Comparison of ENCODE assay signal across 1 cellular context in the genomic region with DNA sequence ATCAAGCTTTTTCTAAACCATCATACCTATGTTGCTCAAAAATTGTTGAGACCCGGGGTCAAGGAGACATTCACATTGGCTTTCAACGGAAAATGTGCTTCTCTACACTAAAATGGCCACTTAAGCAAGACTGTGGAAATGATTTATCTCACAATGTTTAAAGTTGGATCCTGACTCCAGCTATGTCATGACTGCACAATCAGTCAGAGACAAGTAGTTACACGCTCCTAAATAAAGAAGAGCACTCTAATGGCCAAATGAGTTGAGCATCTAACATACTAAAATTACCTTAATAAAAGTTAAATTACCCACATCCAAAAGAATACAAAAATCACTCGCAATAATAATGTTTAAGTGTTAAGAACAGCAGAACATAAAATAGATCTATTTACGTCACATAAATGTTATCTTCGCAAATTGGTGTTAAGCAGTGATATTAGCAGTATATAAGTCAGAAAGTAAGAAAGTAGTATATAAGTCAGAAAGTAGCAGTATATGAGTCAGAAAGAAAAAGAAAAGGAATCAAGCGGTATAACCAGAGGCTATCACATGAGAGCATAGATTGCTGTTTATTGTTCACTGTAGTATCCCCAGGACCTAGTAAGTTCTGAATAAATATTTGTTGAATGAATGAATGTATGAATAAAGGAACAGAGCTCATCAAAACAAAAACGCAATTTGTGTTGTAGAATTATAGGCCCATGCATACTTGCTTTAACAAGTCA.
TF ChIP-seq lines count a peak whose summit lies in the region.

No MANE protein-coding gene starts in this region.

TF ChIP-seq in IMR-90, 13 proteins besides CTCF, POLR2A, EP300 and RAD21:
- no peak for TF ChIP-seq RFX5 (IDR thresholded peaks at IDR 0.05; ENCODE audit: low read depth, low read length)
- TF ChIP-seq, protein P1, sequence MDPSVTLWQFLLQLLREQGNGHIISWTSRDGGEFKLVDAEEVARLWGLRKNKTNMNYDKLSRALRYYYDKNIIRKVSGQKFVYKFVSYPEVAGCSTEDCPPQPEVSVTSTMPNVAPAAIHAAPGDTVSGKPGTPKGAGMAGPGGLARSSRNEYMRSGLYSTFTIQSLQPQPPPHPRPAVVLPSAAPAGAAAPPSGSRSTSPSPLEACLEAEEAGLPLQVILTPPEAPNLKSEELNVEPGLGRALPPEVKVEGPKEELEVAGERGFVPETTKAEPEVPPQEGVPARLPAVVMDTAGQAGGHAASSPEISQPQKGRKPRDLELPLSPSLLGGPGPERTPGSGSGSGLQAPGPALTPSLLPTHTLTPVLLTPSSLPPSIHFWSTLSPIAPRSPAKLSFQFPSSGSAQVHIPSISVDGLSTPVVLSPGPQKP (IDR thresholded peaks at IDR 0.05; ENCODE audit: borderline replicate concordance, low read depth, low read length): no peak
- TF ChIP-seq SMC3 (IDR thresholded peaks at IDR 0.05; ENCODE audit: low read depth, low read length): no peak
- no peak for TF ChIP-seq CEBPB (IDR thresholded peaks at IDR 0.05; ENCODE audit: low read depth, low read length)
- TF ChIP-seq BHLHE40 (IDR thresholded peaks at IDR 0.05; ENCODE audit: low read depth, low read length): no peak
- TF ChIP-seq MXI1 (IDR thresholded peaks at IDR 0.05; ENCODE audit: borderline replicate concordance, low read depth, low read length): no peak
- TF ChIP-seq CHD1 (IDR thresholded peaks at IDR 0.05; ENCODE audit: low read depth, low read length): no peak
- no peak for TF ChIP-seq NFE2L2 (IDR thresholded peaks at IDR 0.05; ENCODE audit: low read depth, low read length)
- TF ChIP-seq FOS (IDR thresholded peaks at IDR 0.05; ENCODE audit: low read depth, low read length): no peak
- TF ChIP-seq MAFK (IDR thresholded peaks at IDR 0.05; ENCODE audit: low read depth, low read length): no peak
- no peak for TF ChIP-seq USF2 (IDR thresholded peaks at IDR 0.05; ENCODE audit: low read depth, low read length)
- TF ChIP-seq RCOR1 (IDR thresholded peaks at IDR 0.05; ENCODE audit: insufficient replicate concordance, low read length): no peak
- no peak for TF ChIP-seq MAZ (IDR thresholded peaks at IDR 0.05; ENCODE audit: borderline replicate concordance, low read depth, low read length)
